In the genomic region with DNA sequence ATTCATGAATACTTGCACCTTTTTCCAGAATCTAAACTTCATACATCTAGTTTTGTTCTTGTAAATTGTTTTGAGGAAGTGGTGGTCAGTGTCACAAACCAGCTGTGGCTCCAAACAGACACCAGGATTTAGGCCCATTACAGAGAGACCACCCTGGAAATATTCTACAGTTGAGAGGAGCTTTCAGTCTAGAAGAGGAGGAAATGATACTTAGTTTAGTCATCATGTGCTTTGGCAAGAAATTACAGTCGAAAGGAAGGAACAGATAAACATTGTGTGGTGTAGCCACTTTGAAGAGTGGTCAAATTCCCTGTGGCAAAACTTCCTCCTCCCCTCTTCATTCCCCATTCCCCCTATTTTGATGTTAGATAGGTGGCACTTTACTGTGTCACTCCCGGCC, we compare ENCODE assay signal across 8 cellular contexts. TPM values are rescaled to one million over a fixed set of nuclear protein-coding genes. Genes with fewer than 3 reads are reported as not detected.
DNase-seq lines count a peak whose midpoint lies in the region; TF ChIP-seq lines count a peak whose summit lies in the region.

No MANE protein-coding gene starts in this region.

- POLR2A ChIA-PET in HEK293 (lab: Yijun Ruan, JAX) = no interaction called here

- H3K36me3 ChIP-seq in HEK293 (ENCODE audit: control insufficient read depth in 2 of 2, insufficient read depth in 1 of 2, low read length in 2 of 2) (no peaks in the 10 kb centered on the region), hepatocyte (replicated peaks; ENCODE audit: insufficient read depth, low read depth) (no peaks in the 10 kb centered on the region)

- H3K27ac ChIP-seq in HEK293 (ENCODE audit: extremely low read depth, low read depth, low read length) = no peak overlapping the region
- peak overlapping the region; percentile 53 for H3K27ac ChIP-seq in hepatocyte

- H3K4me3 Mint-ChIP-seq in CD14-positive monocyte = peak overlapping the region in 1 of 2 donors; percentile 55

- H3K4me1 ChIP-seq in HEK293 (ENCODE audit: control insufficient read depth, insufficient read depth, low read length) = peaks cover 4% of the 10 kb centered on the region; the same call in 1 of the 2 replicates
- peaks cover 21% of the 10 kb centered on the region for H3K4me1 ChIP-seq in hepatocyte (ENCODE audit: insufficient read depth)

- no peak for DNase-seq in CD14-positive monocyte (ENCODE audit: low spot score)
- DNase-seq in RKO (ENCODE audit: low spot score) = peak; percentile 84
- DNase-seq in hepatocyte (ENCODE audit: low spot score) = no peak
- no peak for DNase-seq in HuH-7 (ENCODE audit: low spot score)
- DNase-seq in NCI-H526 (lab: John Stamatoyannopoulos, UW) = no peak
- no peak for DNase-seq in SK-N-DZ (ENCODE audit: low spot score)
- DNase-seq in NCI-H2081 treated with DMSO at 0.1 percent for 48 hours (lab: John Stamatoyannopoulos, UW) = no peak

- 38% methylated on average over 2 of the region's 2 CpGs for WGBS in hepatocyte (ENCODE audit: low lambda C conversion rate, missing lambda C conversion rate)

- H3K27me3 ChIP-seq in hepatocyte = no peaks in the 10 kb centered on the region

- H3K9me2 ChIP-seq in hepatocyte (replicated peaks; ENCODE audit: insufficient read depth) = no peaks in the 10 kb centered on the region

- peak overlapping the region in 5 of 7 donors; percentile 12 to 89 (median 49) for H3K27ac Mint-ChIP-seq in CD14-positive monocyte

- intact Hi-C loops in CD14-positive monocyte (cut with micrococcal nuclease) = no loop called here

- peaks cover 48% of the 10 kb centered on the region for H3K4me1 Mint-ChIP-seq in CD14-positive monocyte

- no peaks in the 10 kb centered on the region for H3K9me3 Mint-ChIP-seq in CD14-positive monocyte

- no peaks in the 10 kb centered on the region for H3K36me3 Mint-ChIP-seq in CD14-positive monocyte

- H2AFZ ChIP-seq in hepatocyte = no peak overlapping the region

- TF ChIP-seq CTCF in CD14-positive monocyte (IDR thresholded peaks at IDR 0.05) (no peak), HEK293 (tag by site-specific recombination; IDR thresholded peaks at IDR 0.05) (no peak), hepatocyte (IDR thresholded peaks at IDR 0.05; ENCODE audit: poor library complexity) (no peak)

- H3K4me3 ChIP-seq in HEK293 (ENCODE audit: low read depth, low read length) (no peak overlapping the region), hepatocyte (no peak overlapping the region)

- H3K4me2 ChIP-seq in hepatocyte = no peak overlapping the region

- no peaks in the 10 kb centered on the region for H4K20me1 ChIP-seq in hepatocyte (ENCODE audit: insufficient read depth, poor library complexity, severe bottlenecking)

- peaks cover 0 to 2% (median 0%) of the 10 kb centered on the region in 3 donors for H3K27me3 Mint-ChIP-seq in CD14-positive monocyte (ENCODE audit: low read depth in 3 of 3)

- peaks cover 93% of the 10 kb centered on the region for H3K79me2 ChIP-seq in hepatocyte

- H3K9me3 ChIP-seq in HEK293 (ENCODE audit: control insufficient read depth, insufficient read depth, low read depth, low read length) (no peaks in the 10 kb centered on the region), hepatocyte (ENCODE audit: low read depth) (no peaks in the 10 kb centered on the region)

- CTCF ChIA-PET in HEK293 (lab: Yijun Ruan, JAX) = interaction anchor here (0.5 to 1.1 kb wide), 3 partner anchors 26 to 333 kb away, joined by 3 to 4 read pairs (median 4); no protein-coding TSS in a partner anchor

TF ChIP-seq in HEK293, 187 proteins besides CTCF, POLR2A, EP300 and RAD21:
- no peak for TF ChIP-seq ZNF548 (tag by site-specific recombination; IDR thresholded peaks at IDR 0.05)
- 0 out of 2 replicates have a peak, but pooled peaks have one; percentile 58 for TF ChIP-seq MZF1 (tag by site-specific recombination; IDR thresholded peaks at IDR 0.05; ENCODE audit: borderline replicate concordance)
TF ChIP-seq in HEK293: peak in this region for 1.

RNA-seq across cellular contexts. Expression of gene DCBLD1, which starts 15.7 kb away (rescaled TPM):
- polyA plus RNA-seq in CD14-positive monocyte = 1 to 10 TPM; 3.1 to 3.3 TPM
- total RNA-seq in hepatocyte = 23.8 and 40.1 TPM in 2 replicates
- 12.8 and 18.9 TPM in 2 replicates for polyA plus RNA-seq in hepatocyte
- polyA plus RNA-seq in SK-N-DZ (2014; cell fraction: cytosol; rRNA removed) = 8.6 and 11.5 TPM in 2 replicates
- polyA plus RNA-seq in SK-N-DZ (2014; cell fraction: nucleus; rRNA removed) = 4.8 and 8.0 TPM in 2 replicates
